16 cellular contexts compared by ENCODE assay signal in the genomic region with DNA sequence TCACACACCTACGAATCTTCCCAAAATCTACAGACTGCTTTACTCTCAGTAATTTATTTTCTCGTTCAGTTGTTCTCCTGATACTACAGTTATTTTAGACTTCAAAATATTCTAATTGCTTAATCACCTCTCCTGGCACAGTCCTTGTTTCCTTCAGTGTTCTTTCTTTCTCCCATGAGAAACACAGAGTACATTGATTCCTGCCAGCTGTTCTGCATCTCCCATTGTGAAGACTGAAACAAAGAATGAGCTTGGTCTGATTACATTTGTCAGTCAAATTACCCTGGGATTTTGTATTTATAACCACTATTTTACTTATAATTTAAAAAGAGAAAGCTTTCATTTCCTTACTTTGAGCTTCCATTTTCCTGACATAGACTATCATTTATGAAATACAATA.
A peak's percentile ranks its signal among the peaks of the same experiment; 100 is the strongest.
DNase-seq lines count a peak whose midpoint lies in the region; ATAC-seq and TF ChIP-seq lines count a peak whose summit lies in the region.
"Had no signal": no experiment of that assay in that cellular context is flagged by ENCODE, and none has a peak within 500 bp of the region (broad histone marks: within the 10 kb centered on the region; RNA-seq: fewer than 3 reads in every experiment).

No MANE protein-coding gene starts in this region.

- H3K4me3 ChIP-seq in mammary epithelial cell (replicated peaks in 1 of 3; ENCODE audit: insufficient read depth in 1 of 3, low read depth in 2 of 3, low read length in 3 of 3) = no peak overlapping the region
- H3K4me3 ChIP-seq: coronary artery had no signal

- intact Hi-C loops in mammary epithelial cell (cut with micrococcal nuclease) (no loop called here), left ventricle myocardium superior (cut with micrococcal nuclease) (no loop called here)

- peaks cover 3 to 5% of the 10 kb centered on the region in 2 donors for H3K36me3 Mint-ChIP-seq in stimulated activated naive B cell treated with anti-CD40 and anti-IgM and Interleukin-4, amounts not matched to agents 10 μg/mL and 1 μg/mL and 100 μg/mL, for 72 hours

- H3K27ac ChIP-seq in mammary epithelial cell (ENCODE audit: insufficient read depth, low read depth, low read length) = no peak overlapping the region
- H3K27ac ChIP-seq: coronary artery, foreskin keratinocyte had no signal

- DNase-seq in NCI-H1436 (lab: John Stamatoyannopoulos, UW) (peak; percentile 62), mammary epithelial cell (peak; percentile 21), left ventricle myocardium superior (no peak), NCI-H524 (lab: John Stamatoyannopoulos, UW) (no peak)
- no peak for DNase-seq in stimulated activated naive B cell treated with anti-CD40 and anti-IgM and Interleukin-4, amounts not matched to agents 10 μg/mL and 1 μg/mL and 100 μg/mL, for 72 hours
- DNase-seq: activated CD4-positive, alpha-beta T cell treated with anti-CD3 and anti-CD28 coated beads, Interleukin-2, amount 10 ng/mL, durations not matched to agents 24 days and 14 days; activated naive CD8-positive, alpha-beta T cell treated with anti-CD3 and anti-CD28 coated beads, Interleukin-2, amount 50 U/mL, for 24 hours; activated T-cell treated with anti-CD3 and anti-CD28 coated beads, Interleukin-2, amount 50 U/mL, for 4 hours; CD4-positive, alpha-beta T cell; foreskin keratinocyte; NCI-H1417 treated with DMSO at 0.1 percent for 48 hours; NCI-H82; T1000 had no signal

- no peaks in the 10 kb centered on the region for H3K36me3 ChIP-seq in mammary epithelial cell (ENCODE audit: insufficient read depth, low read length)

- H3K27me3 ChIP-seq in mammary epithelial cell (ENCODE audit: insufficient read depth, low read length) = no peaks in the 10 kb centered on the region
- H3K27me3 ChIP-seq: foreskin keratinocyte had no signal

- peak overlapping the region; percentile 65 for H2AFZ ChIP-seq in mammary epithelial cell (ENCODE audit: low read depth, low read length)

- H3K9me3 Mint-ChIP-seq in stimulated activated naive B cell treated with anti-CD40 and anti-IgM and Interleukin-4, amounts not matched to agents 10 μg/mL and 1 μg/mL and 100 μg/mL, for 72 hours = peaks cover 0 to 3% of the 10 kb centered on the region in 2 donors
- H3K9me3 Mint-ChIP-seq: activated naive CD8-positive, alpha-beta T cell treated with anti-CD3 and anti-CD28 coated beads, Interleukin-2, amount 50 U/mL, for 24 hours; activated T-cell treated with anti-CD3 and anti-CD28 coated beads, Interleukin-2, amount 50 U/mL, for 4 hours; CD4-positive, alpha-beta T cell had no signal

- H3K9ac ChIP-seq in mammary epithelial cell (ENCODE audit: insufficient read depth, low read length) = no peak overlapping the region

- BruUV-seq in mammary epithelial cell (replicated peaks; lab: Mats Ljungman, UMichigan) = no TSS peak

- no peaks in the 10 kb centered on the region for H3K27me3 Mint-ChIP-seq in stimulated activated naive B cell treated with anti-CD40 and anti-IgM and Interleukin-4, amounts not matched to agents 10 μg/mL and 1 μg/mL and 100 μg/mL, for 72 hours
- H3K27me3 Mint-ChIP-seq: activated CD4-positive, alpha-beta T cell treated with anti-CD3 and anti-CD28 coated beads, Interleukin-2, amount 10 ng/mL, durations not matched to agents 24 days and 14 days; activated naive CD8-positive, alpha-beta T cell treated with anti-CD3 and anti-CD28 coated beads, Interleukin-2, amount 50 U/mL, for 24 hours; CD4-positive, alpha-beta T cell had no signal

- H3K4me2 ChIP-seq in mammary epithelial cell (ENCODE audit: insufficient read depth, low read depth, low read length) = peak overlapping the region; percentile 8

- H4K20me1 ChIP-seq in mammary epithelial cell (ENCODE audit: insufficient read depth, low read length) = no peaks in the 10 kb centered on the region

- peaks cover 5 to 10% of the 10 kb centered on the region in 2 donors for H3K4me1 Mint-ChIP-seq in stimulated activated naive B cell treated with anti-CD40 and anti-IgM and Interleukin-4, amounts not matched to agents 10 μg/mL and 1 μg/mL and 100 μg/mL, for 72 hours

- CTCF ChIA-PET in mammary epithelial cell (lab: Charles Lee; ENCODE audit: low non-redundant PET) = no interaction called here

- in situ Hi-C loops in mammary epithelial cell (cut with MboI; ENCODE audit: low sequenced_read_pairs in 2 of 2) = no loop called here

- H3K4me1 ChIP-seq in mammary epithelial cell (ENCODE audit: insufficient read depth, low read length) = peaks cover 7% of the 10 kb centered on the region
- H3K4me1 ChIP-seq: foreskin keratinocyte had no signal

- TF ChIP-seq CTCF in mammary epithelial cell (conservative IDR thresholded peaks at IDR 0.05 in 1 of 2, IDR thresholded peaks at IDR 0.05 in 1 of 2; ENCODE audit: extremely low read depth in 1 of 2, insufficient read depth in 1 of 2, low read depth in 1 of 2, low read length in 2 of 2) = no peak

- 8% methylated on average over 2 of the region's 2 CpGs for WGBS in mammary epithelial cell (ENCODE audit: low coverage, missing lambda C conversion rate)

- no peaks in the 10 kb centered on the region for H3K9me3 ChIP-seq in mammary epithelial cell (replicated peaks; ENCODE audit: insufficient read depth, low read length)

- peak overlapping the region; percentile 38 for H3K27ac Mint-ChIP-seq in stimulated activated naive B cell treated with anti-CD40 and anti-IgM and Interleukin-4, amounts not matched to agents 10 μg/mL and 1 μg/mL and 100 μg/mL, for 72 hours
- H3K27ac Mint-ChIP-seq: activated CD4-positive, alpha-beta T cell treated with anti-CD3 and anti-CD28 coated beads, Interleukin-2, amount 10 ng/mL, durations not matched to agents 24 days and 14 days; activated naive CD8-positive, alpha-beta T cell treated with anti-CD3 and anti-CD28 coated beads, Interleukin-2, amount 50 U/mL, for 24 hours; CD4-positive, alpha-beta T cell had no signal

- H3K4me3 Mint-ChIP-seq in stimulated activated naive B cell treated with anti-CD40 and anti-IgM and Interleukin-4, amounts not matched to agents 10 μg/mL and 1 μg/mL and 100 μg/mL, for 72 hours = no peak overlapping the region
- H3K4me3 Mint-ChIP-seq: activated CD4-positive, alpha-beta T cell treated with anti-CD3 and anti-CD28 coated beads, Interleukin-2, amount 10 ng/mL, durations not matched to agents 24 days and 14 days; activated naive CD8-positive, alpha-beta T cell treated with anti-CD3 and anti-CD28 coated beads, Interleukin-2, amount 50 U/mL, for 24 hours; activated T-cell treated with anti-CD3 and anti-CD28 coated beads, Interleukin-2, amount 50 U/mL, for 4 hours; CD4-positive, alpha-beta T cell had no signal

- no peaks in the 10 kb centered on the region for H3K79me2 ChIP-seq in mammary epithelial cell (ENCODE audit: insufficient read depth, low read length)

- peak; percentile 83 for ATAC-seq in left ventricle myocardium superior
- ATAC-seq in stimulated activated naive B cell treated with anti-CD40 and anti-IgM and Interleukin-4, amounts not matched to agents 10 μg/mL and 1 μg/mL and 100 μg/mL, for 72 hours (replicated peaks) = no peak
- no peak for ATAC-seq in GM18502 (IDR thresholded peaks at IDR 0.05; ENCODE audit: poor library complexity, unreplicated experiment)
- no peak for ATAC-seq in HG03095 (IDR thresholded peaks at IDR 0.05; ENCODE audit: unreplicated experiment)
- ATAC-seq: activated naive CD8-positive, alpha-beta T cell treated with anti-CD3 and anti-CD28 coated beads, Interleukin-2, amount 50 U/mL, for 24 hours; activated T-cell treated with anti-CD3 and anti-CD28 coated beads, Interleukin-2, amount 50 U/mL, for 4 hours; foreskin keratinocyte had no signal

- dilution Hi-C loops in mammary epithelial cell (cut with HindIII; ENCODE audit: low sequenced_read_pairs) = no loop called here

Comparison
In these comparisons a context has a peak if more than half of its experiments do, and no peak if none do; other contexts are left out.
1. DNase-seq: peak in NCI-H1436 (single experiment) and mammary epithelial cell (single experiment); none in left ventricle myocardium superior (single experiment), stimulated activated naive B cell treated with anti-CD40 and anti-IgM and Interleukin-4, amounts not matched to agents 10 μg/mL and 1 μg/mL and 100 μg/mL, for 72 hours (single experiment) and NCI-H524 (0 of 2).